In genomic region chr4:718460-718859, GRCh38 we compare ENCODE assay signal across 17 cellular contexts. TPM values are rescaled to one million over a fixed set of nuclear protein-coding genes. Genes with fewer than 3 reads are reported as not detected.
DNase-seq lines count a peak whose midpoint lies in the region; ATAC-seq and TF ChIP-seq lines count a peak whose summit lies in the region.
"Had no signal": no experiment of that assay in that cellular context is flagged by ENCODE, and none has a peak within 500 bp of the region (broad histone marks: within the 10 kb centered on the region; RNA-seq: fewer than 3 reads in every experiment).

No MANE protein-coding gene starts in this region.

- H3K27me3 ChIP-seq in breast epithelium, result no peaks in the 10 kb centered on the region
- H3K27me3 ChIP-seq: BLaER1 had no signal

- CTCF ChIA-PET in MCF 10A (lab: Yijun Ruan, JAX), result interaction anchor here (1.6 kb wide), 1 partner anchor 24 kb away, joined by 6 read pairs; no protein-coding TSS in a partner anchor

- intact Hi-C loops in MCF 10A (cut with micrococcal nuclease) (no loop called here), breast epithelium (cut with DNase I; ENCODE audit: low total_unique reads) (no loop called here), natural killer cell (cut with micrococcal nuclease) (no loop called here)

- peaks cover 36% of the 10 kb centered on the region for H3K4me1 Mint-ChIP-seq in MCF 10A (ENCODE audit: insufficient read depth, unreplicated experiment)
- peaks cover 32 to 68% of the 10 kb centered on the region in 2 donors for H3K4me1 Mint-ChIP-seq in natural killer cell
- H3K4me1 Mint-ChIP-seq in natural killer cell treated with Interleukin-12 subunit alpha and Interleukin-12 subunit beta and Interleukin-15 and Interleukin-18, amount 100 ng/mL, for 72 hours (ENCODE audit: low read depth in 2 of 2), result peaks cover 31 to 46% of the 10 kb centered on the region in 2 donors
- H3K4me1 Mint-ChIP-seq in memory B cell, result peaks cover 27% of the 10 kb centered on the region
- peaks cover 48% of the 10 kb centered on the region for H3K4me1 Mint-ChIP-seq in stimulated activated effector memory CD8-positive, alpha-beta T cell treated with anti-CD3 and anti-CD28 coated beads, Interleukin-12 subunit alpha, Interleukin-12 subunit beta, amount 100 ng/mL, for 72 hours
- H3K4me1 Mint-ChIP-seq: GM23338, H9 had no signal

- H3K9me3 ChIP-seq in breast epithelium, result no peaks in the 10 kb centered on the region

- DNase-seq in MCF 10A (ENCODE audit: unreplicated experiment), result no peak
- no peak for DNase-seq in breast epithelium (ENCODE audit: low spot score in 2 of 2)
- no peak for DNase-seq in natural killer cell
- no peak for DNase-seq in natural killer cell treated with Interleukin-12 subunit alpha and Interleukin-12 subunit beta and Interleukin-15 and Interleukin-18, amount 100 ng/mL, for 72 hours (ENCODE audit: low spot score)
- no peak for DNase-seq in memory B cell (ENCODE audit: low spot score in 2 of 2)
- DNase-seq in stimulated activated effector memory CD8-positive, alpha-beta T cell treated with anti-CD3 and anti-CD28 coated beads, Interleukin-12 subunit alpha, Interleukin-12 subunit beta, amount 100 ng/mL, for 72 hours (ENCODE audit: low spot score in 2 of 2), result no peak
- no peak for DNase-seq in stimulated activated CD4-positive, alpha-beta T cell treated with anti-CD3 and anti-CD28 coated beads, Interleukin-2, amount 100 ng/mL, for 24 hours
- DNase-seq: AML-193; Calu3; CD4-positive, CD25-positive, alpha-beta regulatory T cell; DMS 273 treated with DMSO at 0.1 percent for 48 hours; H9 had no signal

- ATAC-seq in natural killer cell, result peak in 1 of 3 donors; percentile 29
- ATAC-seq in natural killer cell treated with Interleukin-12 subunit alpha and Interleukin-12 subunit beta and Interleukin-15 and Interleukin-18, amount 100 ng/mL, for 72 hours, result no peak
- ATAC-seq in memory B cell (ENCODE audit: low read depth), result no peak
- no peak for ATAC-seq in stimulated activated effector memory CD8-positive, alpha-beta T cell treated with anti-CD3 and anti-CD28 coated beads, Interleukin-12 subunit alpha, Interleukin-12 subunit beta, amount 100 ng/mL, for 72 hours
- ATAC-seq in GM21390 (IDR thresholded peaks at IDR 0.05; ENCODE audit: unreplicated experiment), result no peak
- ATAC-seq: GM23338 had no signal

- no peak overlapping the region for H3K27ac ChIP-seq in breast epithelium
- H3K27ac ChIP-seq: 22Rv1 had no signal

- no TSS peak for BruUV-seq in MCF 10A (replicated peaks; lab: Mats Ljungman, UMichigan)

- H3K27ac Mint-ChIP-seq in MCF 10A (ENCODE audit: low read depth, unreplicated experiment), result peak overlapping the region; percentile 78
- H3K27ac Mint-ChIP-seq in natural killer cell, result peak overlapping the region; percentile 41 to 71
- H3K27ac Mint-ChIP-seq in natural killer cell treated with Interleukin-12 subunit alpha and Interleukin-12 subunit beta and Interleukin-15 and Interleukin-18, amount 100 ng/mL, for 72 hours, result no peak overlapping the region
- H3K27ac Mint-ChIP-seq in memory B cell, result peak overlapping the region; percentile 24
- H3K27ac Mint-ChIP-seq in stimulated activated effector memory CD8-positive, alpha-beta T cell treated with anti-CD3 and anti-CD28 coated beads, Interleukin-12 subunit alpha, Interleukin-12 subunit beta, amount 100 ng/mL, for 72 hours, result peak overlapping the region; percentile 48
- H3K27ac Mint-ChIP-seq: CD4-positive, CD25-positive, alpha-beta regulatory T cell had no signal

- H3K27me3 Mint-ChIP-seq in MCF 10A (ENCODE audit: insufficient read depth, unreplicated experiment) (no peaks in the 10 kb centered on the region), natural killer cell (ENCODE audit: low read depth in 2 of 2) (no peaks in the 10 kb centered on the region), memory B cell (no peaks in the 10 kb centered on the region)
- no peaks in the 10 kb centered on the region for H3K27me3 Mint-ChIP-seq in natural killer cell treated with Interleukin-12 subunit alpha and Interleukin-12 subunit beta and Interleukin-15 and Interleukin-18, amount 100 ng/mL, for 72 hours
- H3K27me3 Mint-ChIP-seq: CD4-positive, CD25-positive, alpha-beta regulatory T cell had no signal

- H3K36me3 Mint-ChIP-seq in MCF 10A (ENCODE audit: insufficient read depth, unreplicated experiment) (peaks cover 15% of the 10 kb centered on the region), natural killer cell (no peaks in the 10 kb centered on the region), memory B cell (peaks cover 31% of the 10 kb centered on the region)
- H3K36me3 Mint-ChIP-seq in natural killer cell treated with Interleukin-12 subunit alpha and Interleukin-12 subunit beta and Interleukin-15 and Interleukin-18, amount 100 ng/mL, for 72 hours, result no peaks in the 10 kb centered on the region
- peaks cover 24% of the 10 kb centered on the region for H3K36me3 Mint-ChIP-seq in stimulated activated effector memory CD8-positive, alpha-beta T cell treated with anti-CD3 and anti-CD28 coated beads, Interleukin-12 subunit alpha, Interleukin-12 subunit beta, amount 100 ng/mL, for 72 hours

- H3K4me3 Mint-ChIP-seq in MCF 10A (ENCODE audit: unreplicated experiment), result no peak overlapping the region
- no peak overlapping the region for H3K4me3 Mint-ChIP-seq in natural killer cell
- H3K4me3 Mint-ChIP-seq in natural killer cell treated with Interleukin-12 subunit alpha and Interleukin-12 subunit beta and Interleukin-15 and Interleukin-18, amount 100 ng/mL, for 72 hours, result no peak overlapping the region
- H3K4me3 Mint-ChIP-seq in memory B cell, result no peak overlapping the region
- H3K4me3 Mint-ChIP-seq in stimulated activated effector memory CD8-positive, alpha-beta T cell treated with anti-CD3 and anti-CD28 coated beads, Interleukin-12 subunit alpha, Interleukin-12 subunit beta, amount 100 ng/mL, for 72 hours, result no peak overlapping the region
- H3K4me3 Mint-ChIP-seq: CD4-positive, CD25-positive, alpha-beta regulatory T cell; GM23338; H9 had no signal

- H3K36me3 ChIP-seq in breast epithelium, result no peaks in the 10 kb centered on the region

- H3K9me3 Mint-ChIP-seq in MCF 10A (ENCODE audit: unreplicated experiment) (no peaks in the 10 kb centered on the region), natural killer cell (no peaks in the 10 kb centered on the region), memory B cell (no peaks in the 10 kb centered on the region)
- H3K9me3 Mint-ChIP-seq in natural killer cell treated with Interleukin-12 subunit alpha and Interleukin-12 subunit beta and Interleukin-15 and Interleukin-18, amount 100 ng/mL, for 72 hours, result no peaks in the 10 kb centered on the region
- H3K9me3 Mint-ChIP-seq in stimulated activated effector memory CD8-positive, alpha-beta T cell treated with anti-CD3 and anti-CD28 coated beads, Interleukin-12 subunit alpha, Interleukin-12 subunit beta, amount 100 ng/mL, for 72 hours, result no peaks in the 10 kb centered on the region
- H3K9me3 Mint-ChIP-seq: GM23338, H9 had no signal

- H3K4me1 ChIP-seq in breast epithelium, result peaks cover 0 to 8% of the 10 kb centered on the region in 2 donors

- TF ChIP-seq POLR2A in breast epithelium (IDR thresholded peaks at IDR 0.05), result no peak

- H3K4me3 ChIP-seq in breast epithelium, result no peak overlapping the region
- H3K4me3 ChIP-seq: BLaER1, GM23338 had no signal

- TF ChIP-seq CTCF in MCF 10A (IDR thresholded peaks at IDR 0.05; ENCODE audit: unreplicated experiment), result no peak
- no peak for TF ChIP-seq CTCF in breast epithelium (IDR thresholded peaks at IDR 0.05)
- no peak for TF ChIP-seq CTCF in natural killer cell (IDR thresholded peaks at IDR 0.05)

- POLR2A ChIA-PET in MCF 10A (lab: Yijun Ruan, JAX), result no interaction called here

RNA-seq across cellular contexts. Expression of gene PCGF3, which starts 12.8 kb away (rescaled TPM):
- total RNA-seq in MCF 10A (2022) (26.5 and 33.5 TPM in 2 replicates), breast epithelium (10 to 100 TPM; 60.6 to 71.7 (median 69.4) TPM), natural killer cell (100 to 1,000 TPM in 1 of 3 donors, 10 to 100 TPM in 2; 71.2 to 101 (median 97.2) TPM)
- 10 to 100 TPM; 50.6 to 54.3 TPM for total RNA-seq in natural killer cell treated with Interleukin-12 subunit alpha and Interleukin-12 subunit beta and Interleukin-15 and Interleukin-18, amount 100 ng/mL, for 72 hours

RNA-seq across cellular contexts. Expression of gene SLC49A3, which starts 29.5 kb away (rescaled TPM):
- total RNA-seq in MCF 10A (2022) (not detected in 2 replicates), breast epithelium (10 to 100 TPM; 14.4 to 22.3 (median 18.3) TPM), natural killer cell (10 to 100 TPM; 10.0 to 14.9 (median 10.4) TPM)
- total RNA-seq in natural killer cell treated with Interleukin-12 subunit alpha and Interleukin-12 subunit beta and Interleukin-15 and Interleukin-18, amount 100 ng/mL, for 72 hours, result 10 to 100 TPM; 10.5 to 15.9 TPM
- total RNA-seq: Daoy had no signal

RNA-seq across cellular contexts. Expression of gene MYL5, which starts 44.1 kb away (rescaled TPM):
- total RNA-seq in MCF 10A (2022) (30.6 and 32.9 TPM in 2 replicates), breast epithelium (10 to 100 TPM in 2 of 3 donors, 1 to 10 TPM in 1; 7.9 to 14.9 (median 12.1) TPM), natural killer cell (10 to 100 TPM; 23.4 to 39.5 (median 30.1) TPM)
- total RNA-seq in natural killer cell treated with Interleukin-12 subunit alpha and Interleukin-12 subunit beta and Interleukin-15 and Interleukin-18, amount 100 ng/mL, for 72 hours, result 10 to 100 TPM; 13.5 to 24.6 TPM

RNA-seq across cellular contexts. Expression of gene ATP5ME, which starts 44.4 kb away (rescaled TPM):
- total RNA-seq in MCF 10A (2022), result 355 and 389 TPM in 2 replicates
- 100 to 1,000 TPM; 108 to 179 (median 128) TPM for total RNA-seq in breast epithelium
- 100 to 1,000 TPM; 114 to 140 (median 136) TPM for total RNA-seq in natural killer cell
- total RNA-seq in natural killer cell treated with Interleukin-12 subunit alpha and Interleukin-12 subunit beta and Interleukin-15 and Interleukin-18, amount 100 ng/mL, for 72 hours, result 100 to 1,000 TPM; 187 to 224 TPM

Comparison
In these comparisons a context has a peak if more than half of its experiments do, and no peak if none do; other contexts are left out.
1. H3K27ac Mint-ChIP-seq: peak in MCF 10A (single experiment), natural killer cell (2 of 2), memory B cell (single experiment) and stimulated activated effector memory CD8-positive, alpha-beta T cell treated with anti-CD3 and anti-CD28 coated beads, Interleukin-12 subunit alpha, Interleukin-12 subunit beta, amount 100 ng/mL, for 72 hours (single experiment); none in natural killer cell treated with Interleukin-12 subunit alpha and Interleukin-12 subunit beta and Interleukin-15 and Interleukin-18, amount 100 ng/mL, for 72 hours (0 of 2).